ENCODE assay signal across 19 cellular contexts in the genomic region with DNA sequence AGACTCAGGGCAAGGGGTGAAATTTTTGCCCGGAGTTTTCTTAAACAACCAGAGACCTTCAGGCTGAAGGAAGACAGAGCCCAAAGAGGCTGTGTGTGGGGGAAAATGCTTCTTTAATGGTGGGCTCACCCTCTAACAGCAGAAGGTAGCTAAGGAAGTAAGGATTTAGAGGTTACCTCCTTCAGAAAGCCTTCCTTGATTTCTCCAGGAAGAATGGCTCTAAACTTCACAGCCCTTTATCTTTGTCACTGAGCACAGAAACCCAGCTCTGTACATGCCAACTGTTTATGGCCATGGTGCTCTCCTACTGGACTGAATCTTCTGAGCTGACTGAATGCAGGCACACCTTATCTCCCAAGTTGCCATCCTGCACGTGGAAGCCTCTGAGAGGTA.
A peak's percentile ranks its signal among the peaks of the same experiment; 100 is the strongest.
DNase-seq lines count a peak whose midpoint lies in the region; ATAC-seq and TF ChIP-seq lines count a peak whose summit lies in the region.
"Had no signal": no experiment of that assay in that cellular context is flagged by ENCODE, and none has a peak within 500 bp of the region (broad histone marks: within the 10 kb centered on the region; RNA-seq: fewer than 3 reads in every experiment).

No MANE protein-coding gene starts in this region.

- peaks cover 38% of the 10 kb centered on the region for H3K4me1 Mint-ChIP-seq in osteocyte (ENCODE audit: unreplicated experiment)
- H3K4me1 Mint-ChIP-seq: activated CD4-positive, alpha-beta T cell treated with anti-CD3 and anti-CD28 coated beads for 36 hours had no signal

- peak overlapping the region; percentile 78 to 85 for H3K27ac ChIP-seq in esophagus (ENCODE audit: low read depth in 2 of 2, low read length in 1 of 2)
- peak overlapping the region; percentile 9 to 49 for H3K27ac ChIP-seq in aorta (ENCODE audit: low read depth in 1 of 2, low read length in 2 of 2)
- H3K27ac ChIP-seq: KMS-11 had no signal

- H3K4me1 ChIP-seq in esophagus (ENCODE audit: control insufficient read depth in 2 of 2, insufficient read depth in 2 of 2, low read length in 1 of 2) = peaks cover 4 to 11% of the 10 kb centered on the region in 2 donors
- peaks cover 2 to 8% of the 10 kb centered on the region in 2 donors for H3K4me1 ChIP-seq in aorta (ENCODE audit: control insufficient read depth in 1 of 2, insufficient read depth in 2 of 2, low read length in 2 of 2)

- no peak overlapping the region for H3K4me3 Mint-ChIP-seq in osteocyte (ENCODE audit: unreplicated experiment)
- H3K4me3 Mint-ChIP-seq: activated CD4-positive, alpha-beta T cell treated with anti-CD3 and anti-CD28 coated beads for 36 hours had no signal

- no peak for DNase-seq in left ventricle myocardium superior
- no peak for DNase-seq in Right ventricle myocardium inferior (ENCODE audit: missing footprints)
- DNase-seq in osteocyte (ENCODE audit: extremely low spot score, unreplicated experiment) = no peak
- DNase-seq in aorta = no peak
- no peak for DNase-seq in mesenteric fat pad (ENCODE audit: low spot score)
- DNase-seq in NCI-H526 treated with DMSO at 0.1 percent for 48 hours (lab: John Stamatoyannopoulos, UW) = no peak
- DNase-seq in NCI-H226 = no peak
- DNase-seq: activated CD4-positive, alpha-beta T cell treated with anti-CD3 and anti-CD28 coated beads for 36 hours; cerebellar nuclear complex; effector CD8-positive, alpha-beta T cell; left cardiac atrium; mucosa of descending colon; NCI-H2081; nucleus accumbens; sigmoid colon; stimulated activated CD4-positive, alpha-beta T cell treated with anti-CD3 and anti-CD28 coated beads, Interleukin-2, amount 100 ng/mL, for 48 hours; stomach had no signal

- H3K27me3 Mint-ChIP-seq in osteocyte (ENCODE audit: unreplicated experiment) = no peaks in the 10 kb centered on the region
- H3K27me3 Mint-ChIP-seq: activated CD4-positive, alpha-beta T cell treated with anti-CD3 and anti-CD28 coated beads for 36 hours had no signal

- H3K9me3 Mint-ChIP-seq in osteocyte (ENCODE audit: unreplicated experiment) = peaks cover 5% of the 10 kb centered on the region

- WGBS in esophagus, 2 donors = 32 to 47% methylated on average over 2 of the region's 2 CpGs
- WGBS in aorta, 2 donors = 7 to 8% methylated on average over 2 of the region's 2 CpGs

- peak overlapping the region; percentile 90 for H3K27ac Mint-ChIP-seq in osteocyte (ENCODE audit: unreplicated experiment)
- H3K27ac Mint-ChIP-seq: activated CD4-positive, alpha-beta T cell treated with anti-CD3 and anti-CD28 coated beads for 36 hours had no signal

- H3K36me3 ChIP-seq in esophagus (ENCODE audit: control insufficient read depth in 2 of 2, insufficient read depth in 2 of 2, low read length in 1 of 2) (no peaks in the 10 kb centered on the region), aorta (ENCODE audit: control insufficient read depth in 1 of 2, insufficient read depth in 2 of 2, low read length in 1 of 2) (no peaks in the 10 kb centered on the region)
- H3K36me3 ChIP-seq: sigmoid colon, stomach had no signal

- H3K27me3 ChIP-seq in esophagus (ENCODE audit: control insufficient read depth in 1 of 2, insufficient read depth in 2 of 2, low read length in 2 of 2) (no peaks in the 10 kb centered on the region), aorta (ENCODE audit: control insufficient read depth in 1 of 2, insufficient read depth in 2 of 2, low read length in 1 of 2) (no peaks in the 10 kb centered on the region)
- H3K27me3 ChIP-seq: sigmoid colon, stomach had no signal

- no peak for TF ChIP-seq CTCF in osteocyte (IDR thresholded peaks at IDR 0.05)

- ATAC-seq in left ventricle myocardium superior = peak; percentile 11
- no peak for ATAC-seq in Right ventricle myocardium inferior
- ATAC-seq in aorta (ENCODE audit: low FRiP score) = no peak
- ATAC-seq: activated CD4-positive, alpha-beta T cell treated with anti-CD3 and anti-CD28 coated beads for 36 hours had no signal

- no peaks in the 10 kb centered on the region for H3K9me3 ChIP-seq in esophagus (ENCODE audit: control insufficient read depth in 2 of 2, insufficient read depth in 1 of 2, low read depth in 1 of 2, low read length in 1 of 2)
- no peaks in the 10 kb centered on the region for H3K9me3 ChIP-seq in aorta (ENCODE audit: control insufficient read depth, low read length)
- H3K9me3 ChIP-seq: mucosa of descending colon, sigmoid colon, stomach had no signal

- no peak overlapping the region for H3K4me3 ChIP-seq in esophagus (ENCODE audit: low read depth in 1 of 2, low read length in 2 of 2)
- no peak overlapping the region for H3K4me3 ChIP-seq in aorta (ENCODE audit: low read length in 2 of 2)
- H3K4me3 ChIP-seq: mucosa of descending colon, sigmoid colon, stomach had no signal

- H3K36me3 Mint-ChIP-seq in osteocyte (ENCODE audit: unreplicated experiment) = peaks cover 3% of the 10 kb centered on the region

- intact Hi-C loops in left ventricle myocardium superior (cut with micrococcal nuclease) = no loop called here
- intact Hi-C loops in Right ventricle myocardium inferior (cut with DNase I) = no loop called here
- intact Hi-C loops in aorta (cut with DNase I) = loop anchor here (2.0 to 10.0 kb wide), 4 partner anchors 70 to 192 kb away; no protein-coding TSS in a partner anchor

Comparison
In these comparisons a context has a peak if more than half of its experiments do, and no peak if none do; other contexts are left out.
1. intact Hi-C loops: an anchor here in aorta (2.0 to 10.0 kb wide); none called in left ventricle myocardium superior and Right ventricle myocardium inferior.